In genomic region chr12:69468237-69469026, GRCh38 we compare ENCODE assay signal across 18 cellular contexts. TPM values are rescaled to one million over a fixed set of nuclear protein-coding genes. Genes with fewer than 3 reads are reported as not detected.
DNase-seq lines count a peak whose midpoint lies in the region; ATAC-seq and TF ChIP-seq lines count a peak whose summit lies in the region.
"Had no signal": no experiment of that assay in that cellular context is flagged by ENCODE, and none has a peak within 500 bp of the region (broad histone marks: within the 10 kb centered on the region; RNA-seq: fewer than 3 reads in every experiment).

No MANE protein-coding gene starts in this region.

- H3K27ac Mint-ChIP-seq in activated CD8-positive, alpha-beta T cell treated with anti-CD3 and anti-CD28 coated beads for 36 hours: no peak overlapping the region
- no peak overlapping the region for H3K27ac Mint-ChIP-seq in activated CD8-positive, alpha-beta T cell treated with anti-CD3 and anti-CD28 coated beads, Interleukin-2, amount 10 ng/mL, durations not matched to agents 7 days and 5 days
- no peak overlapping the region for H3K27ac Mint-ChIP-seq in activated naive CD8-positive, alpha-beta T cell treated with anti-CD3 and anti-CD28 coated beads for 36 hours

- no peaks in the 10 kb centered on the region for H3K9me3 ChIP-seq in osteoblast (ENCODE audit: low read depth, low read length)
- H3K9me3 ChIP-seq: A549, heart right ventricle, ovary, SJCRH30, upper lobe of right lung had no signal

- H3K4me2 ChIP-seq in osteoblast (ENCODE audit: insufficient read depth, low read length): no peak overlapping the region

- CTCF ChIA-PET in activated CD8-positive, alpha-beta T cell treated with anti-CD3 and anti-CD28 coated beads for 36 hours (lab: Charles Lee): no interaction called here
- CTCF ChIA-PET in activated CD8-positive, alpha-beta T cell treated with anti-CD3 and anti-CD28 coated beads, Interleukin-2, amount 10 ng/mL, durations not matched to agents 7 days and 5 days (lab: Charles Lee): no interaction called here

- no peaks in the 10 kb centered on the region for H3K27me3 ChIP-seq in osteoblast (ENCODE audit: insufficient read depth, low read length)
- H3K27me3 ChIP-seq: heart right ventricle, ovary, SJCRH30, upper lobe of right lung had no signal

- H2AFZ ChIP-seq in osteoblast (ENCODE audit: low read length): peak overlapping the region; percentile 71

- H3K36me3 ChIP-seq in osteoblast (ENCODE audit: insufficient read depth, low read length): no peaks in the 10 kb centered on the region
- H3K36me3 ChIP-seq: heart right ventricle, ovary, SJCRH30, upper lobe of right lung had no signal

- no peak for TF ChIP-seq POLR2A in lower leg skin (IDR thresholded peaks at IDR 0.05)

- no peaks in the 10 kb centered on the region for H3K27me3 Mint-ChIP-seq in activated CD8-positive, alpha-beta T cell treated with anti-CD3 and anti-CD28 coated beads for 36 hours
- no peaks in the 10 kb centered on the region for H3K27me3 Mint-ChIP-seq in activated CD8-positive, alpha-beta T cell treated with anti-CD3 and anti-CD28 coated beads, Interleukin-2, amount 10 ng/mL, durations not matched to agents 7 days and 5 days (ENCODE audit: low read depth)
- H3K27me3 Mint-ChIP-seq in activated naive CD8-positive, alpha-beta T cell treated with anti-CD3 and anti-CD28 coated beads for 36 hours: no peaks in the 10 kb centered on the region

- peaks cover 33% of the 10 kb centered on the region for H3K79me2 ChIP-seq in osteoblast (ENCODE audit: insufficient read depth, low read length)

- H3K4me3 ChIP-seq in epithelial cell of esophagus (ENCODE audit: low read length): no peak overlapping the region
- no peak overlapping the region for H3K4me3 ChIP-seq in osteoblast (ENCODE audit: insufficient read depth, low read length)
- H3K4me3 ChIP-seq in lower leg skin (ENCODE audit: low read depth, poor library complexity, severe bottlenecking): no peak overlapping the region
- H3K4me3 ChIP-seq: A549, heart right ventricle, ovary, SJCRH30, upper lobe of right lung had no signal

- H3K9me3 Mint-ChIP-seq in activated CD8-positive, alpha-beta T cell treated with anti-CD3 and anti-CD28 coated beads for 36 hours: no peaks in the 10 kb centered on the region
- H3K9me3 Mint-ChIP-seq in activated CD8-positive, alpha-beta T cell treated with anti-CD3 and anti-CD28 coated beads, Interleukin-2, amount 10 ng/mL, durations not matched to agents 7 days and 5 days (ENCODE audit: insufficient read depth): no peaks in the 10 kb centered on the region
- no peaks in the 10 kb centered on the region for H3K9me3 Mint-ChIP-seq in activated naive CD8-positive, alpha-beta T cell treated with anti-CD3 and anti-CD28 coated beads for 36 hours

- no peak for TF ChIP-seq CTCF in activated CD8-positive, alpha-beta T cell treated with anti-CD3 and anti-CD28 coated beads for 36 hours (IDR thresholded peaks at IDR 0.05)
- no peak for TF ChIP-seq CTCF in epithelial cell of esophagus (IDR thresholded peaks at IDR 0.05; ENCODE audit: insufficient read depth, low read depth, low read length, missing control alignments)
- no peak for TF ChIP-seq CTCF in osteoblast (IDR thresholded peaks at IDR 0.05; ENCODE audit: extremely low read depth, low read depth, low read length)
- no peak for TF ChIP-seq CTCF in lower leg skin (IDR thresholded peaks at IDR 0.05)

- H3K36me3 Mint-ChIP-seq in activated CD8-positive, alpha-beta T cell treated with anti-CD3 and anti-CD28 coated beads for 36 hours (ENCODE audit: low read depth): no peaks in the 10 kb centered on the region
- peaks cover 4% of the 10 kb centered on the region for H3K36me3 Mint-ChIP-seq in activated CD8-positive, alpha-beta T cell treated with anti-CD3 and anti-CD28 coated beads, Interleukin-2, amount 10 ng/mL, durations not matched to agents 7 days and 5 days (ENCODE audit: low read depth)
- H3K36me3 Mint-ChIP-seq in activated naive CD8-positive, alpha-beta T cell treated with anti-CD3 and anti-CD28 coated beads for 36 hours: peaks cover 4% of the 10 kb centered on the region
- H3K36me3 Mint-ChIP-seq: brain had no signal

- no peak overlapping the region for H3K4me3 Mint-ChIP-seq in activated CD8-positive, alpha-beta T cell treated with anti-CD3 and anti-CD28 coated beads for 36 hours
- no peak overlapping the region for H3K4me3 Mint-ChIP-seq in activated CD8-positive, alpha-beta T cell treated with anti-CD3 and anti-CD28 coated beads, Interleukin-2, amount 10 ng/mL, durations not matched to agents 7 days and 5 days
- H3K4me3 Mint-ChIP-seq in activated naive CD8-positive, alpha-beta T cell treated with anti-CD3 and anti-CD28 coated beads for 36 hours: no peak overlapping the region

- intact Hi-C loops in activated CD8-positive, alpha-beta T cell treated with anti-CD3 and anti-CD28 coated beads for 36 hours (cut with micrococcal nuclease): no loop called here
- intact Hi-C loops in lower leg skin (cut with DNase I; ENCODE audit: low total_unique reads): no loop called here

- no peak overlapping the region for H3K27ac ChIP-seq in osteoblast (ENCODE audit: low read depth, low read length)
- H3K27ac ChIP-seq: heart right ventricle, ovary, SJCRH30, upper lobe of right lung had no signal

- H3K4me1 ChIP-seq in osteoblast (ENCODE audit: insufficient read depth, low read length): peaks cover 33% of the 10 kb centered on the region
- H3K4me1 ChIP-seq: SJCRH30 had no signal

- peaks cover 25% of the 10 kb centered on the region for H4K20me1 ChIP-seq in osteoblast (ENCODE audit: insufficient read depth, low read length)

- ATAC-seq in activated CD8-positive, alpha-beta T cell treated with anti-CD3 and anti-CD28 coated beads for 36 hours: no peak
- ATAC-seq in activated CD8-positive, alpha-beta T cell treated with anti-CD3 and anti-CD28 coated beads, Interleukin-2, amount 10 ng/mL, durations not matched to agents 7 days and 5 days: no peak
- ATAC-seq: A549, heart right ventricle, left lobe of liver, upper lobe of right lung had no signal

- POLR2A ChIA-PET in activated CD8-positive, alpha-beta T cell treated with anti-CD3 and anti-CD28 coated beads for 36 hours (lab: Charles Lee): no interaction called here
- POLR2A ChIA-PET in activated CD8-positive, alpha-beta T cell treated with anti-CD3 and anti-CD28 coated beads, Interleukin-2, amount 10 ng/mL, durations not matched to agents 7 days and 5 days (lab: Charles Lee): no interaction called here

- DNase-seq in activated CD8-positive, alpha-beta T cell treated with anti-CD3 and anti-CD28 coated beads for 36 hours: peak; percentile 11
- DNase-seq in activated CD8-positive, alpha-beta T cell treated with anti-CD3 and anti-CD28 coated beads, Interleukin-2, amount 10 ng/mL, durations not matched to agents 7 days and 5 days: no peak
- DNase-seq in NCI-H82 (lab: John Stamatoyannopoulos, UW): peak; percentile 73
- DNase-seq in epithelial cell of esophagus (ENCODE audit: low read depth): peak; percentile 71
- DNase-seq in osteoblast (ENCODE audit: insufficient read length, low spot score, missing footprints): no peak
- DNase-seq in activated effector memory CD4-positive, alpha-beta T cell treated with anti-CD3 and anti-CD28 coated beads, Interleukin-2, amount 50 U/mL, for 16 hours: no peak
- DNase-seq in lower leg skin (ENCODE audit: low spot score in 2 of 2): no peak
- no peak for DNase-seq in activated naive CD8-positive, alpha-beta T cell treated with anti-CD3 and anti-CD28 coated beads for 36 hours
- DNase-seq: heart right ventricle, KBM-7, NCI-H187, NCI-H774, ovary, SJCRH30, upper lobe of right lung had no signal

- H3K4me1 Mint-ChIP-seq in activated CD8-positive, alpha-beta T cell treated with anti-CD3 and anti-CD28 coated beads for 36 hours (ENCODE audit: low read depth): peaks cover 22% of the 10 kb centered on the region
- peaks cover 32% of the 10 kb centered on the region for H3K4me1 Mint-ChIP-seq in activated CD8-positive, alpha-beta T cell treated with anti-CD3 and anti-CD28 coated beads, Interleukin-2, amount 10 ng/mL, durations not matched to agents 7 days and 5 days (ENCODE audit: low read depth)
- H3K4me1 Mint-ChIP-seq in activated naive CD8-positive, alpha-beta T cell treated with anti-CD3 and anti-CD28 coated beads for 36 hours: peaks cover 28% of the 10 kb centered on the region

- WGBS in lower leg skin, 2 donors: 44 to 46% methylated on average over 7 of the region's 7 CpGs

RNA-seq across cellular contexts. Expression of gene FRS2, which starts 1.8 kb away (rescaled TPM):
- 10 to 100 TPM in 1 of 2 experiments, 1 to 10 TPM in 1; 8.3 to 10.5 TPM for total RNA-seq in activated CD8-positive, alpha-beta T cell treated with anti-CD3 and anti-CD28 coated beads for 36 hours
- total RNA-seq in activated CD8-positive, alpha-beta T cell treated with anti-CD3 and anti-CD28 coated beads, Interleukin-2, amount 10 ng/mL, durations not matched to agents 7 days and 5 days: 10 to 100 TPM; 13.0 to 13.7 TPM
- total RNA-seq in osteoblast: 64.4 and 64.8 TPM in 2 replicates
- total RNA-seq in lower leg skin: 10 to 100 TPM; 33.7 to 64.7 (median 43.5) TPM
- total RNA-seq in activated naive CD8-positive, alpha-beta T cell treated with anti-CD3 and anti-CD28 coated beads for 36 hours: 10 to 100 TPM in 1 of 2 experiments, 1 to 10 TPM in 1; 10.0 to 10.9 TPM

Comparison
In these comparisons a context has a peak if more than half of its experiments do, and no peak if none do; other contexts are left out.
1. DNase-seq: peak in activated CD8-positive, alpha-beta T cell treated with anti-CD3 and anti-CD28 coated beads for 36 hours (single experiment), NCI-H82 (single experiment) and epithelial cell of esophagus (single experiment); none in activated CD8-positive, alpha-beta T cell treated with anti-CD3 and anti-CD28 coated beads, Interleukin-2, amount 10 ng/mL, durations not matched to agents 7 days and 5 days (single experiment), osteoblast (single experiment), activated effector memory CD4-positive, alpha-beta T cell treated with anti-CD3 and anti-CD28 coated beads, Interleukin-2, amount 50 U/mL, for 16 hours (single experiment), lower leg skin (0 of 2) and activated naive CD8-positive, alpha-beta T cell treated with anti-CD3 and anti-CD28 coated beads for 36 hours (single experiment).